ENCODE assay signal across 8 cellular contexts in genomic region chr22:32378703-32379272, GRCh38. TPM values are rescaled to one million over a fixed set of nuclear protein-coding genes. Genes with fewer than 3 reads are reported as not detected.
DNase-seq lines count a peak whose midpoint lies in the region; ATAC-seq and TF ChIP-seq lines count a peak whose summit lies in the region.

No MANE protein-coding gene starts in this region.

- peak; percentile 71 for TF ChIP-seq CTCF in glutamatergic neuron (IDR thresholded peaks at IDR 0.05; ENCODE audit: partially characterized antibody, unreplicated experiment)

- H3K27me3 ChIP-seq in H7 (ENCODE audit: control insufficient read depth, insufficient read depth, low read length) = no peaks in the 10 kb centered on the region

- peaks cover 1% of the 10 kb centered on the region for H3K4me1 Mint-ChIP-seq in glutamatergic neuron (ENCODE audit: low read depth, unreplicated experiment)

- no peak overlapping the region for H3K4me3 Mint-ChIP-seq in glutamatergic neuron (ENCODE audit: unreplicated experiment)

- no peak overlapping the region for H3K27ac Mint-ChIP-seq in glutamatergic neuron (ENCODE audit: unreplicated experiment)

- no peaks in the 10 kb centered on the region for H3K27me3 Mint-ChIP-seq in glutamatergic neuron (ENCODE audit: unreplicated experiment)

- H3K36me3 Mint-ChIP-seq in glutamatergic neuron (ENCODE audit: unreplicated experiment) = no peaks in the 10 kb centered on the region

- ATAC-seq in stimulated activated naive CD8-positive, alpha-beta T cell treated with anti-CD3 and anti-CD28 coated beads, Interleukin-15, Interleukin-2, amounts not matched to agents 100 U/mL and 50 U/mL, for 24 hours = peak; percentile 19
- no peak for ATAC-seq in HG03439 (IDR thresholded peaks at IDR 0.05; ENCODE audit: unreplicated experiment)
- no peak for ATAC-seq in GM18868 (IDR thresholded peaks at IDR 0.05; ENCODE audit: unreplicated experiment)
- ATAC-seq in GM18867 (IDR thresholded peaks at IDR 0.05; ENCODE audit: unreplicated experiment) = no peak

- H3K9me3 Mint-ChIP-seq in glutamatergic neuron (ENCODE audit: unreplicated experiment) = peaks cover 2% of the 10 kb centered on the region

- H3K36me3 ChIP-seq in H7 (replicated peaks; ENCODE audit: control insufficient read depth, insufficient read depth, low read length) = no peaks in the 10 kb centered on the region

- no peak overlapping the region for H3K4me3 ChIP-seq in H7 (ENCODE audit: insufficient read depth, low read depth, low read length)

- DNase-seq in COLO829 (ENCODE audit: low spot score) (peak; percentile 69), H7 (peak; percentile 87), SKM-1 (lab: John Stamatoyannopoulos, UW; ENCODE audit: unreplicated experiment) (peak; percentile 20), glutamatergic neuron (peak; percentile 68)
- DNase-seq in stimulated activated naive CD8-positive, alpha-beta T cell treated with anti-CD3 and anti-CD28 coated beads, Interleukin-15, Interleukin-2, amounts not matched to agents 100 U/mL and 50 U/mL, for 24 hours = peak; percentile 13

RNA-seq across cellular contexts. Expression of gene RFPL3, which starts 21.1 kb away (rescaled TPM):
- total RNA-seq in H7 (2014; rRNA removed; shearing (Covaris generic)) = not detected in 2 replicates
- total RNA-seq in glutamatergic neuron (ENCODE audit: unreplicated experiment) = not detected

RNA-seq across cellular contexts. Expression of gene RTCB, which starts 33.3 kb away (rescaled TPM):
- total RNA-seq in H7 (2014; rRNA removed; shearing (Covaris generic)) = 148 and 153 TPM in 2 replicates
- 87.6 TPM for total RNA-seq in glutamatergic neuron (ENCODE audit: unreplicated experiment)

Comparison
In these comparisons a context has a peak if more than half of its experiments do, and no peak if none do; other contexts are left out.
1. DNase-seq: peak in every context shown above with its lines; median percentile 87 in H7; 69 in COLO829; 68 in glutamatergic neuron; 20 in SKM-1; 13 in stimulated activated naive CD8-positive, alpha-beta T cell treated with anti-CD3 and anti-CD28 coated beads, Interleukin-15, Interleukin-2, amounts not matched to agents 100 U/mL and 50 U/mL, for 24 hours.